In genomic region chr2:158782616-158783015, GRCh38 we compare ENCODE assay signal across 23 cellular contexts. TPM values are rescaled to one million over a fixed set of nuclear protein-coding genes. Genes with fewer than 3 reads are reported as not detected.
"Had no signal": no experiment of that assay in that cellular context is flagged by ENCODE, and none has a peak within 500 bp of the region (broad histone marks: within the 10 kb centered on the region; RNA-seq: fewer than 3 reads in every experiment).

No MANE protein-coding gene starts in this region.

- H3K27ac ChIP-seq: heart left ventricle, neural progenitor cell, ovary, sigmoid colon had no signal

- DNase-seq: activated CD4-positive, alpha-beta T cell treated with anti-CD3 and anti-CD28 coated beads, Interleukin-2, amount 10 ng/mL, durations not matched to agents 24 days and 14 days; activated CD4-positive, CD25-positive, alpha-beta regulatory T cell; activated CD8-positive, alpha-beta memory T cell treated with anti-CD3 and anti-CD28 coated beads, Interleukin-2, amount 50 U/mL, for 4 hours; activated CD8-positive, alpha-beta T cell treated with anti-CD3 and anti-CD28 coated beads, Interleukin-2, amount 10 ng/mL, durations not matched to agents 7 days and 5 days; activated effector memory CD4-positive, alpha-beta T cell treated with anti-CD3 and anti-CD28 coated beads, Interleukin-2, amount 50 U/mL, for 16 hours; activated T-cell treated with anti-CD3 and anti-CD28 coated beads, Interleukin-2, amount 50 U/mL, for 48 hours; cortex of kidney; effector CD4-positive, alpha-beta T cell; heart left ventricle; left colon; ovary; sigmoid colon; stimulated activated CD4-positive, alpha-beta T cell treated with anti-CD3 and anti-CD28 coated beads, Interleukin-2, amount 100 ng/mL, for 48 hours had no signal

- H3K9ac ChIP-seq: neural progenitor cell had no signal

- H3K9me3 ChIP-seq: ovary, sigmoid colon had no signal

- ATAC-seq: activated CD8-positive, alpha-beta T cell treated with anti-CD3 and anti-CD28 coated beads, Interleukin-2, amount 10 ng/mL, durations not matched to agents 7 days and 5 days; heart left ventricle; left colon; stimulated activated memory B cell treated with anti-CD40 and anti-IgM and Interleukin-4, amounts not matched to agents 10 μg/mL and 1 μg/mL and 100 μg/mL, for 72 hours had no signal

- H3K36me3 Mint-ChIP-seq: activated naive CD4-positive, alpha-beta T cell treated with anti-CD3 and anti-CD28 coated beads, Interleukin-2, amount 50 U/mL, for 24 hours; brain; neural progenitor cell; stimulated activated memory B cell treated with anti-CD40 and anti-IgM and Interleukin-4, amounts not matched to agents 10 μg/mL and 1 μg/mL and 100 μg/mL, for 72 hours had no signal

- H3K4me1 Mint-ChIP-seq: activated CD4-positive, alpha-beta T cell treated with anti-CD3 and anti-CD28 coated beads, Interleukin-2, amount 10 ng/mL, durations not matched to agents 24 days and 14 days; activated naive CD4-positive, alpha-beta T cell treated with anti-CD3 and anti-CD28 coated beads, Interleukin-2, amount 50 U/mL, for 24 hours; neural progenitor cell had no signal

- H3K4me3 ChIP-seq: heart left ventricle, lung, neural progenitor cell, ovary, sigmoid colon had no signal

- H3K36me3 ChIP-seq: heart left ventricle, neural progenitor cell, ovary, sigmoid colon had no signal

- H3K4me1 ChIP-seq: neural progenitor cell, sigmoid colon had no signal

- H3K9me3 Mint-ChIP-seq: activated CD4-positive, alpha-beta T cell treated with anti-CD3 and anti-CD28 coated beads, Interleukin-2, amount 10 ng/mL, durations not matched to agents 24 days and 14 days; activated naive CD4-positive, alpha-beta T cell treated with anti-CD3 and anti-CD28 coated beads, Interleukin-2, amount 50 U/mL, for 24 hours; central memory CD8-positive, alpha-beta T cell; stimulated activated memory B cell treated with anti-CD40 and anti-IgM and Interleukin-4, amounts not matched to agents 10 μg/mL and 1 μg/mL and 100 μg/mL, for 72 hours had no signal

- H2AFZ ChIP-seq: neural progenitor cell had no signal

- H3K27me3 ChIP-seq: heart left ventricle, neural progenitor cell, ovary, sigmoid colon had no signal

- H3K27ac Mint-ChIP-seq: activated CD4-positive, alpha-beta T cell treated with anti-CD3 and anti-CD28 coated beads, Interleukin-2, amount 10 ng/mL, durations not matched to agents 24 days and 14 days; activated CD8-positive, alpha-beta T cell treated with anti-CD3 and anti-CD28 coated beads, Interleukin-2, amount 10 ng/mL, durations not matched to agents 7 days and 5 days; activated naive CD4-positive, alpha-beta T cell treated with anti-CD3 and anti-CD28 coated beads, Interleukin-2, amount 50 U/mL, for 24 hours; neural progenitor cell; stimulated activated memory B cell treated with anti-CD40 and anti-IgM and Interleukin-4, amounts not matched to agents 10 μg/mL and 1 μg/mL and 100 μg/mL, for 72 hours had no signal

- H3K4me2 ChIP-seq: neural progenitor cell had no signal

- H3K4me3 Mint-ChIP-seq: activated CD4-positive, alpha-beta T cell treated with anti-CD3 and anti-CD28 coated beads, Interleukin-2, amount 10 ng/mL, durations not matched to agents 24 days and 14 days; activated CD8-positive, alpha-beta T cell treated with anti-CD3 and anti-CD28 coated beads, Interleukin-2, amount 10 ng/mL, durations not matched to agents 7 days and 5 days; activated naive CD4-positive, alpha-beta T cell treated with anti-CD3 and anti-CD28 coated beads, Interleukin-2, amount 50 U/mL, for 24 hours; brain; central memory CD8-positive, alpha-beta T cell; neural progenitor cell; stimulated activated memory B cell treated with anti-CD40 and anti-IgM and Interleukin-4, amounts not matched to agents 10 μg/mL and 1 μg/mL and 100 μg/mL, for 72 hours had no signal

RNA-seq across cellular contexts. Expression of gene DAPL1, which starts 12.5 kb away (rescaled TPM):
- total RNA-seq: activated CD4-positive, alpha-beta T cell treated with anti-CD3 and anti-CD28 coated beads, Interleukin-2, amount 10 ng/mL, durations not matched to agents 24 days and 14 days; activated CD8-positive, alpha-beta T cell treated with anti-CD3 and anti-CD28 coated beads, Interleukin-2, amount 10 ng/mL, durations not matched to agents 7 days and 5 days; fibroblast of lung; frontal cortex; heart left ventricle; left colon; lung; pulmonary artery endothelial cell; T-helper 2 cell treated with Interferon-gamma antibody and Interleukin-4, amounts not matched to agents 100 ng/mL and 5 ng/mL, for 36 hours had no signal
- polyA plus RNA-seq: fibroblast of lung had no signal
